24 cellular contexts compared by ENCODE assay signal in genomic region chr10:43756343-43756742, GRCh38.
"Had no signal": no experiment of that assay in that cellular context is flagged by ENCODE, and none has a peak within 500 bp of the region (broad histone marks: within the 10 kb centered on the region; RNA-seq: fewer than 3 reads in every experiment).

No MANE protein-coding gene starts in this region.

- H3K27ac ChIP-seq: coronary artery, dorsolateral prefrontal cortex, esophagus muscularis mucosa, gastrocnemius medialis, left lung, lower lobe of right lung had no signal

- DNase-seq: dermis blood vessel endothelial cell; dorsolateral prefrontal cortex; effector CD4-positive, alpha-beta T cell; effector memory CD4-positive, alpha-beta T cell; foreskin fibroblast; foreskin melanocyte; gastrocnemius medialis; glutamatergic neuron; head of caudate nucleus; heart right ventricle; hippocampal formation; left cardiac atrium; left lung; left ventricle myocardium superior; lower lobe of right lung; mesenchymal stem cell; mucosa of descending colon had no signal

- H3K4me3 ChIP-seq: coronary artery, dorsolateral prefrontal cortex, esophagus muscularis mucosa, gastrocnemius medialis, heart right ventricle, left lung, lower lobe of right lung, mucosa of descending colon had no signal

- H3K4me1 ChIP-seq: esophagus muscularis mucosa, gastrocnemius medialis, left lung, lower lobe of right lung had no signal

- H3K27me3 ChIP-seq: dorsolateral prefrontal cortex, esophagus muscularis mucosa, gastrocnemius medialis, heart right ventricle, left lung had no signal

- H3K36me3 ChIP-seq: esophagus muscularis mucosa, gastrocnemius medialis, heart right ventricle, left lung, lower lobe of right lung had no signal

- H3K27ac Mint-ChIP-seq: mesothelial cell of epicardium had no signal

- H3K4me1 Mint-ChIP-seq: mesothelial cell of epicardium had no signal

- H3K36me3 Mint-ChIP-seq: mesothelial cell of epicardium had no signal

- H3K9me3 Mint-ChIP-seq: mesothelial cell of epicardium had no signal

- ATAC-seq: gastrocnemius medialis, heart right ventricle, left cardiac atrium, left lung, left ventricle myocardium superior, lower lobe of right lung, mucosa of descending colon had no signal

- FAIRE-seq: colon, endothelial cell of umbilical vein, islet of Langerhans, keratinocyte had no signal

- H3K9me3 ChIP-seq: esophagus muscularis mucosa, gastrocnemius medialis, heart right ventricle, left lung, lower lobe of right lung, mucosa of descending colon had no signal

- H3K4me3 Mint-ChIP-seq: mesothelial cell of epicardium had no signal
